Comparison of ENCODE assay signal across 2 cellular contexts in the genomic region with DNA sequence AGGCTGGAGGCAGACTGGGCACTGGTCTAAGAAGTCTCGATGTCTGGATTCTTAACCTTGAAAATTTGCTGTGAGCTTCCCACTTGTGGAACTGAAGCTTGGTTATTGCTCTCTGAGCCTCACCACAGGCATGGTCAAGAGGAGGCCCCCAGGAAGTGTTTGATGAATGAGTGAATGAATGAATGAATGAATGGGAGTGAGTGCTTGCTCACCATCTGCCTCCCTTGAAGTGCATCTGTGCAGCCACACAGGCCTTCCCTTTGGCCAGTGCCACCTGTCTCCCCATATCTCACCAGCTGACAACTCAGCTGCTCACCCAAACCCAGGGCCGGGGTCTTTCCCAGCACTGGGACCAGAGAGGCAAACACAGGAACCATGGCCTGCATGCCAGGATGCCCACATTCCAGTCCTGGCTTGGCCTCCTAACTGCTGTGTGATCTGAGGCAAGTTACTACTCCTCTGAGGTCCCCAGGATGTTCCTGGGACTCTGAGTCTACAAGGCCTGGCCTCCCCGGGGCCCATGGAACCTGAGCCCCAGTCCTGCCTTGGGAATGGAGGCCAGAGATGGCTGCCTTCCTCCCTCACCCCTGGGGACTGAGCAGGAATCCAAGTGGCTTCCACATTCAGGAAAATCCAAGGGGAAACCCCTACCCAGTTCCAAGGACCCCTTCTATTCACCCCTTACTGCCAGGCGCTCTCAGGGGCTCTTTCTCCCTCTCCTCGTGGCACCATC.
TF ChIP-seq lines count a peak whose summit lies in the region.

No MANE protein-coding gene starts in this region.

TF ChIP-seq in SK-N-SH, 30 proteins besides CTCF, POLR2A, EP300 and RAD21 (continued from another document):
- TF ChIP-seq TEAD4 (IDR thresholded peaks at IDR 0.05; ENCODE audit: borderline replicate concordance, insufficient read depth) (no peak), FOXJ3 (CRISPR knock-in tag; IDR thresholded peaks at IDR 0.05) (no peak), YY1 (IDR thresholded peaks at IDR 0.05; ENCODE audit: low read depth) (no peak), RCOR1 (IDR thresholded peaks at IDR 0.05; ENCODE audit: low read length) (no peak), SMC3 (IDR thresholded peaks at IDR 0.05; ENCODE audit: low read depth, low read length) (no peak), GATA2 (CRISPR knock-in tag; IDR thresholded peaks at IDR 0.05) (no peak), ELF1 (IDR thresholded peaks at IDR 0.05) (no peak), FOSL2 (IDR thresholded peaks at IDR 0.05; ENCODE audit: borderline replicate concordance, low read depth) (no peak), MXI1 (IDR thresholded peaks at IDR 0.05; ENCODE audit: low read depth, low read length) (no peak), TCF12 (IDR thresholded peaks at IDR 0.05) (no peak), PBX3 (IDR thresholded peaks at IDR 0.05) (no peak), SIN3A (IDR thresholded peaks at IDR 0.05; ENCODE audit: borderline replicate concordance, low read depth, low read length) (no peak), JUND (IDR thresholded peaks at IDR 0.05) (no peak)
- TF ChIP-seq, protein P1, sequence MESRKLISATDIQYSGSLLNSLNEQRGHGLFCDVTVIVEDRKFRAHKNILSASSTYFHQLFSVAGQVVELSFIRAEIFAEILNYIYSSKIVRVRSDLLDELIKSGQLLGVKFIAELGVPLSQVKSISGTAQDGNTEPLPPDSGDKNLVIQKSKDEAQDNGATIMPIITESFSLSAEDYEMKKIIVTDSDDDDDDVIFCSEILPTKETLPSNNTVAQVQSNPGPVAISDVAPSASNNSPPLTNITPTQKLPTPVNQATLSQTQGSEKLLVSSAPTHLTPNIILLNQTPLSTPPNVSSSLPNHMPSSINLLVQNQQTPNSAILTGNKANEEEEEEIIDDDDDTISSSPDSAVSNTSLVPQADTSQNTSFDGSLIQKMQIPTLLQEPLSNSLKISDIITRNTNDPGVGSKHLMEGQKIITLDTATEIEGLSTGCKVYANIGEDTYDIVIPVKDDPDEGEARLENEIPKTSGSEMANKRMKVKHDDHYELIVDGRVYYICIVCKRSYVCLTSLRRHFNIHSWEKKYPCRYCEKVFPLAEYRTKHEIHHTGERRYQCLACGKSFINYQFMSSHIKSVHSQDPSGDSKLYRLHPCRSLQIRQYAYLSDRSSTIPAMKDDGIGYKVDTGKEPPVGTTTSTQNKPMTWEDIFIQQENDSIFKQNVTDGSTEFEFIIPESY (IDR thresholded peaks at IDR 0.05; ENCODE audit: borderline replicate concordance, low read depth) = no peak
- TF ChIP-seq, protein P2, sequence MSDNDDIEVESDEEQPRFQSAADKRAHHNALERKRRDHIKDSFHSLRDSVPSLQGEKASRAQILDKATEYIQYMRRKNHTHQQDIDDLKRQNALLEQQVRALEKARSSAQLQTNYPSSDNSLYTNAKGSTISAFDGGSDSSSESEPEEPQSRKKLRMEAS (IDR thresholded peaks at IDR 0.05; ENCODE audit: low read depth) = no peak
TF ChIP-seq in SK-N-SH: peak in this region for 0.

TF ChIP-seq in SK-N-SH treated with all-trans-retinoic acid at 6 μM for 48 hours, 23 proteins besides CTCF, POLR2A, EP300 and RAD21:
- TF ChIP-seq POU6F1 (CRISPR knock-in tag; IDR thresholded peaks at IDR 0.05; ENCODE audit: borderline replicate concordance, low read depth) (no peak), ZNF565 (CRISPR knock-in tag; conservative IDR thresholded peaks at IDR 0.05; ENCODE audit: low read depth) (no peak), PATZ1 (CRISPR knock-in tag; IDR thresholded peaks at IDR 0.05; ENCODE audit: borderline replicate concordance) (no peak), SNAI2 (CRISPR knock-in tag; IDR thresholded peaks at IDR 0.05) (no peak), TOX (CRISPR knock-in tag; IDR thresholded peaks at IDR 0.05; ENCODE audit: borderline replicate concordance) (no peak)
TF ChIP-seq in SK-N-SH treated with all-trans-retinoic acid at 6 μM for 48 hours: peak in this region for 0.
